In the genomic region with DNA sequence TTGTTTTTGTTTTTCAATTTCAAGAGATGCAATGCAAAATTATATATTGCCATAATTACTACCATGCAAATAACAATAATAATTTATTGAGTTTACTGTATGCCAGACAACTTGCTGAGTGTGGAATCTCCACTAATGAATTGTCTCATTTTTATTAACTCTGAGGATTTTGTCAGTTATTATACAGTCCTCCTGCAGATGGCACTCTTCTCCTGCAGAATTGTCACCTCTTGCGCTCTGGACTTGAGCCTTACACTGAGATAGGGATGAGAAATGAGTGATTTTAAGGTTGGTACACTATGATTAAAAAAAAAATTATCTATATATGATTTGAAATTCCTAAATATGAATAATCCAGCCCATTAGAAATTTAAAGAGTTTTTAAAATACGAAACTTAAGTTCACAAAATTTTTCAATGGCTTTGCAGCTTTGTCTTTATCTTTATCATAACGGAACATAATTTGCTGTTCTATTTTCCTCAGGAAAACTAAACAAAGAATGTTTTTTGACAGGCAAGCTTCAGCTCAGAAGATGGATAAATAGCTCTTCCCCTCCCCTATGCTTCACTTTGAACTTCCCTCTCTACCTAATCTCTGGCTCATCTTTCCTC, we compare ENCODE assay signal across 8 cellular contexts. TPM values are rescaled to one million over a fixed set of nuclear protein-coding genes. Genes with fewer than 3 reads are reported as not detected.
A peak's percentile ranks its signal among the peaks of the same experiment; 100 is the strongest.
DNase-seq lines count a peak whose midpoint lies in the region; ATAC-seq and TF ChIP-seq lines count a peak whose summit lies in the region.

No MANE protein-coding gene starts in this region.

- intact Hi-C loops in ascending aorta (cut with DNase I) (loop anchor here (2.0 to 10.0 kb wide), 4 partner anchors 93 to 1263 kb away; no protein-coding TSS in a partner anchor), right cardiac atrium (cut with DNase I) (loop anchor here in 3 of 4 donors (5.0 to 10.0 kb wide), 5 partner anchors 633 to 1383 kb away; a partner anchor contains a TSS)

- WGBS in right cardiac atrium: 58% methylated on average over 3 of the region's 3 CpGs

- TF ChIP-seq CTCF in ascending aorta (IDR thresholded peaks at IDR 0.05): peak; percentile 61 to 79 (median 62)

- peak; percentile 57 for DNase-seq in D341Med (ENCODE audit: low spot score)
- DNase-seq in NCI-H82 (lab: John Stamatoyannopoulos, UW): peak; percentile 69
- no peak for DNase-seq in ascending aorta (ENCODE audit: low spot score in 2 of 2)
- DNase-seq in right cardiac atrium: no peak
- DNase-seq in stimulated activated CD8-positive, alpha-beta memory T cell treated with anti-CD3 and anti-CD28 coated beads, Interleukin-4, amount 100 ng/mL, for 48 hours: peak; percentile 34

- H3K27me3 ChIP-seq in ascending aorta: no peaks in the 10 kb centered on the region
- H3K27me3 ChIP-seq in right cardiac atrium (ENCODE audit: control insufficient read depth, insufficient read depth): no peaks in the 10 kb centered on the region

- ATAC-seq in GM18909 (IDR thresholded peaks at IDR 0.05; ENCODE audit: poor library complexity, unreplicated experiment) (peak; percentile 71), HG03280 (IDR thresholded peaks at IDR 0.05; ENCODE audit: unreplicated experiment) (peak; percentile 68), right cardiac atrium (peak; percentile 45 to 71), GM19467 (IDR thresholded peaks at IDR 0.05; ENCODE audit: unreplicated experiment) (no peak)

- no peaks in the 10 kb centered on the region for H3K9me3 ChIP-seq in ascending aorta
- no peaks in the 10 kb centered on the region for H3K9me3 ChIP-seq in right cardiac atrium (ENCODE audit: control insufficient read depth, low read length)

- H3K27ac ChIP-seq in ascending aorta (no peak overlapping the region), right cardiac atrium (ENCODE audit: low read length) (no peak overlapping the region)

- no peaks in the 10 kb centered on the region for H3K36me3 ChIP-seq in ascending aorta

- H3K4me3 ChIP-seq in ascending aorta (no peak overlapping the region), right cardiac atrium (ENCODE audit: low read length) (no peak overlapping the region)

- H3K4me1 ChIP-seq in ascending aorta (no peaks in the 10 kb centered on the region), right cardiac atrium (ENCODE audit: control insufficient read depth, insufficient read depth, low read length) (no peaks in the 10 kb centered on the region)

RNA-seq across cellular contexts. Expression of a gene that starts 12.7 kb away (rescaled TPM):
- total RNA-seq in ascending aorta (6.7 TPM), right cardiac atrium (10 to 100 TPM in 1 of 4 donors, 1 to 10 TPM in 3; 8.6 to 12.1 (median 9.8) TPM)
- polyA plus RNA-seq in right cardiac atrium: 6.9 TPM

Comparison
In these comparisons a context has a peak if more than half of its experiments do, and no peak if none do; other contexts are left out.
1. DNase-seq: peak in D341Med (single experiment), NCI-H82 (single experiment) and stimulated activated CD8-positive, alpha-beta memory T cell treated with anti-CD3 and anti-CD28 coated beads, Interleukin-4, amount 100 ng/mL, for 48 hours (single experiment); none in ascending aorta (0 of 2) and right cardiac atrium (0 of 3).